ENCODE assay signal across 1 cellular context in genomic region chr2:234691968-234692955, GRCh38.
TF ChIP-seq lines count a peak whose summit lies in the region.

No MANE protein-coding gene starts in this region.

TF ChIP-seq in HepG2, 621 proteins besides CTCF, POLR2A, EP300 and RAD21 (continued from another document and continues in another):
- no peak for TF ChIP-seq GPN1 (CRISPR knock-in tag; IDR thresholded peaks at IDR 0.05; ENCODE audit: borderline replicate concordance)
- TF ChIP-seq RBM39 (IDR thresholded peaks at IDR 0.05; ENCODE audit: low read depth, low read length, poor library complexity, severe bottlenecking) = no peak
- TF ChIP-seq THRA (CRISPR knock-in tag; IDR thresholded peaks at IDR 0.05; ENCODE audit: borderline replicate concordance) = no peak
- TF ChIP-seq CBX1 (IDR thresholded peaks at IDR 0.05; ENCODE audit: low read depth) = no peak
- no peak; the same call in 1 of the 2 replicates for TF ChIP-seq ZNF17 (CRISPR knock-in tag; IDR thresholded peaks at IDR 0.05)
- TF ChIP-seq AKNA (CRISPR knock-in tag; IDR thresholded peaks at IDR 0.05; ENCODE audit: borderline replicate concordance) = no peak
- no peak for TF ChIP-seq AGO2 (optimal IDR thresholded peaks at IDR 0.05; ENCODE audit: low read depth, low read length)
- no peak for TF ChIP-seq ZBTB8A (CRISPR knock-in tag; IDR thresholded peaks at IDR 0.05; ENCODE audit: borderline replicate concordance, low read depth)
- no peak for TF ChIP-seq TERF1 (CRISPR knock-in tag; IDR thresholded peaks at IDR 0.05)
- TF ChIP-seq HOXD1 (CRISPR knock-in tag; IDR thresholded peaks at IDR 0.05) = 0 out of 2 replicates have a peak, but pooled peaks have one; percentile 22
- peak; percentile 81 for TF ChIP-seq MED1 (CRISPR knock-in tag; IDR thresholded peaks at IDR 0.05)
- TF ChIP-seq PRDM15 (CRISPR knock-in tag; IDR thresholded peaks at IDR 0.05) = no peak
- TF ChIP-seq ZBTB3 (CRISPR knock-in tag; IDR thresholded peaks at IDR 0.05; ENCODE audit: borderline replicate concordance, low read depth) = no peak
- TF ChIP-seq ZNF354B (CRISPR knock-in tag; IDR thresholded peaks at IDR 0.05) = no peak
- no peak for TF ChIP-seq ZNF891 (CRISPR knock-in tag; IDR thresholded peaks at IDR 0.05)
- TF ChIP-seq PHF5A (CRISPR knock-in tag; IDR thresholded peaks at IDR 0.05; ENCODE audit: low read depth, unreplicated experiment) = no peak
- TF ChIP-seq ZSCAN20 (CRISPR knock-in tag; IDR thresholded peaks at IDR 0.05; ENCODE audit: borderline replicate concordance) = no peak
- TF ChIP-seq, protein P1, sequence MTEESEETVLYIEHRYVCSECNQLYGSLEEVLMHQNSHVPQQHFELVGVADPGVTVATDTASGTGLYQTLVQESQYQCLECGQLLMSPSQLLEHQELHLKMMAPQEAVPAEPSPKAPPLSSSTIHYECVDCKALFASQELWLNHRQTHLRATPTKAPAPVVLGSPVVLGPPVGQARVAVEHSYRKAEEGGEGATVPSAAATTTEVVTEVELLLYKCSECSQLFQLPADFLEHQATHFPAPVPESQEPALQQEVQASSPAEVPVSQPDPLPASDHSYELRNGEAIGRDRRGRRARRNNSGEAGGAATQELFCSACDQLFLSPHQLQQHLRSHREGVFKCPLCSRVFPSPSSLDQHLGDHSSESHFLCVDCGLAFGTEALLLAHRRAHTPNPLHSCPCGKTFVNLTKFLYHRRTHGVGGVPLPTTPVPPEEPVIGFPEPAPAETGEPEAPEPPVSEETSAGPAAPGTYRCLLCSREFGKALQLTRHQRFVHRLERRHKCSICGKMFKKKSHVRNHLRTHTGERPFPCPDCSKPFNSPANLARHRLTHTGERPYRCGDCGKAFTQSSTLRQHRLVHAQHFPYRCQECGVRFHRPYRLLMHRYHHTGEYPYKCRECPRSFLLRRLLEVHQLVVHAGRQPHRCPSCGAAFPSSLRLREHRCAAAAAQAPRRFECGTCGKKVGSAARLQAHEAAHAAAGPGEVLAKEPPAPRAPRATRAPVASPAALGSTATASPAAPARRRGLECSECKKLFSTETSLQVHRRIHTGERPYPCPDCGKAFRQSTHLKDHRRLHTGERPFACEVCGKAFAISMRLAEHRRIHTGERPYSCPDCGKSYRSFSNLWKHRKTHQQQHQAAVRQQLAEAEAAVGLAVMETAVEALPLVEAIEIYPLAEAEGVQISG (CRISPR knock-in tag; IDR thresholded peaks at IDR 0.05) = no peak; the same call in 1 of the 2 replicates
- no peak for TF ChIP-seq MAZ (IDR thresholded peaks at IDR 0.05; ENCODE audit: borderline replicate concordance, low read depth, low read length)
- no peak for TF ChIP-seq MAZ (CRISPR knock-in tag; IDR thresholded peaks at IDR 0.05; ENCODE audit: low read depth)
- TF ChIP-seq, protein P2, sequence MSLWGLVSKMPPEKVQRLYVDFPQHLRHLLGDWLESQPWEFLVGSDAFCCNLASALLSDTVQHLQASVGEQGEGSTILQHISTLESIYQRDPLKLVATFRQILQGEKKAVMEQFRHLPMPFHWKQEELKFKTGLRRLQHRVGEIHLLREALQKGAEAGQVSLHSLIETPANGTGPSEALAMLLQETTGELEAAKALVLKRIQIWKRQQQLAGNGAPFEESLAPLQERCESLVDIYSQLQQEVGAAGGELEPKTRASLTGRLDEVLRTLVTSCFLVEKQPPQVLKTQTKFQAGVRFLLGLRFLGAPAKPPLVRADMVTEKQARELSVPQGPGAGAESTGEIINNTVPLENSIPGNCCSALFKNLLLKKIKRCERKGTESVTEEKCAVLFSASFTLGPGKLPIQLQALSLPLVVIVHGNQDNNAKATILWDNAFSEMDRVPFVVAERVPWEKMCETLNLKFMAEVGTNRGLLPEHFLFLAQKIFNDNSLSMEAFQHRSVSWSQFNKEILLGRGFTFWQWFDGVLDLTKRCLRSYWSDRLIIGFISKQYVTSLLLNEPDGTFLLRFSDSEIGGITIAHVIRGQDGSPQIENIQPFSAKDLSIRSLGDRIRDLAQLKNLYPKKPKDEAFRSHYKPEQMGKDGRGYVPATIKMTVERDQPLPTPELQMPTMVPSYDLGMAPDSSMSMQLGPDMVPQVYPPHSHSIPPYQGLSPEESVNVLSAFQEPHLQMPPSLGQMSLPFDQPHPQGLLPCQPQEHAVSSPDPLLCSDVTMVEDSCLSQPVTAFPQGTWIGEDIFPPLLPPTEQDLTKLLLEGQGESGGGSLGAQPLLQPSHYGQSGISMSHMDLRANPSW (CRISPR knock-in tag; IDR thresholded peaks at IDR 0.05; ENCODE audit: borderline replicate concordance) = no peak
- TF ChIP-seq ZSCAN9 (CRISPR knock-in tag; IDR thresholded peaks at IDR 0.05; ENCODE audit: borderline replicate concordance) = no peak
- peak; percentile 53 for TF ChIP-seq ZNF317 (CRISPR knock-in tag; IDR thresholded peaks at IDR 0.05)
- TF ChIP-seq, protein P3, sequence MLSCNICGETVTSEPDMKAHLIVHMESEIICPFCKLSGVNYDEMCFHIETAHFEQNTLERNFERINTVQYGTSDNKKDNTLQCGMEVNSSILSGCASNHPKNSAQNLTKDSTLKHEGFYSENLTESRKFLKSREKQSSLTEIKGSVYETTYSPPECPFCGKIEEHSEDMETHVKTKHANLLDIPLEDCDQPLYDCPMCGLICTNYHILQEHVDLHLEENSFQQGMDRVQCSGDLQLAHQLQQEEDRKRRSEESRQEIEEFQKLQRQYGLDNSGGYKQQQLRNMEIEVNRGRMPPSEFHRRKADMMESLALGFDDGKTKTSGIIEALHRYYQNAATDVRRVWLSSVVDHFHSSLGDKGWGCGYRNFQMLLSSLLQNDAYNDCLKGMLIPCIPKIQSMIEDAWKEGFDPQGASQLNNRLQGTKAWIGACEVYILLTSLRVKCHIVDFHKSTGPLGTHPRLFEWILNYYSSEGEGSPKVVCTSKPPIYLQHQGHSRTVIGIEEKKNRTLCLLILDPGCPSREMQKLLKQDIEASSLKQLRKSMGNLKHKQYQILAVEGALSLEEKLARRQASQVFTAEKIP (CRISPR knock-in tag; IDR thresholded peaks at IDR 0.05; ENCODE audit: borderline replicate concordance) = no peak
- no peak for TF ChIP-seq FOXP1 (IDR thresholded peaks at IDR 0.05)
- peak; percentile 56; the same call in 1 of the 2 replicates for TF ChIP-seq FOXP1 (CRISPR knock-in tag; IDR thresholded peaks at IDR 0.05)
- TF ChIP-seq PTBP1 (IDR thresholded peaks at IDR 0.05; ENCODE audit: low read depth, low read length, poor library complexity, severe bottlenecking) = no peak
- 0 out of 2 replicates have a peak, but pooled peaks have one; percentile 38 for TF ChIP-seq ZNF331 (CRISPR knock-in tag; IDR thresholded peaks at IDR 0.05)
- no peak for TF ChIP-seq U2AF2 (IDR thresholded peaks at IDR 0.05; ENCODE audit: low read depth, low read length)
- TF ChIP-seq ZBTB14 (CRISPR knock-in tag; IDR thresholded peaks at IDR 0.05) = no peak
- peak; percentile 61 for TF ChIP-seq SALL1 (CRISPR knock-in tag; IDR thresholded peaks at IDR 0.05)
- TF ChIP-seq HES4 (CRISPR knock-in tag; IDR thresholded peaks at IDR 0.05; ENCODE audit: borderline replicate concordance) = no peak
- peak; percentile 63; the same call in 1 of the 2 replicates for TF ChIP-seq HMG20A (CRISPR knock-in tag; IDR thresholded peaks at IDR 0.05; ENCODE audit: borderline replicate concordance)
- no peak for TF ChIP-seq HNRNPLL (IDR thresholded peaks at IDR 0.05; ENCODE audit: low read depth, low read length, poor library complexity, severe bottlenecking)
- TF ChIP-seq GATAD1 (CRISPR knock-in tag; IDR thresholded peaks at IDR 0.05) = no peak
- no peak for TF ChIP-seq ZNF83 (CRISPR knock-in tag; IDR thresholded peaks at IDR 0.05; ENCODE audit: borderline replicate concordance)
- TF ChIP-seq ZNF510 (CRISPR knock-in tag; IDR thresholded peaks at IDR 0.05; ENCODE audit: low read depth) = no peak
- peak; percentile 75; the same call in 1 of the 2 replicates for TF ChIP-seq KDM1A (CRISPR knock-in tag; IDR thresholded peaks at IDR 0.05)
- TF ChIP-seq NFYB (CRISPR knock-in tag; IDR thresholded peaks at IDR 0.05) = peak; percentile 25; the same call in 1 of the 2 replicates
- TF ChIP-seq PAX8 (CRISPR knock-in tag; IDR thresholded peaks at IDR 0.05; ENCODE audit: borderline replicate concordance) = no peak
- TF ChIP-seq DR1 (CRISPR knock-in tag; IDR thresholded peaks at IDR 0.05) = no peak
- TF ChIP-seq ESRRA (CRISPR knock-in tag; IDR thresholded peaks at IDR 0.05; ENCODE audit: low read depth) = no peak; the same call in 1 of the 2 replicates
- no peak for TF ChIP-seq HNRNPUL1 (IDR thresholded peaks at IDR 0.05; ENCODE audit: low read depth, low read length)
- TF ChIP-seq, protein P4, sequence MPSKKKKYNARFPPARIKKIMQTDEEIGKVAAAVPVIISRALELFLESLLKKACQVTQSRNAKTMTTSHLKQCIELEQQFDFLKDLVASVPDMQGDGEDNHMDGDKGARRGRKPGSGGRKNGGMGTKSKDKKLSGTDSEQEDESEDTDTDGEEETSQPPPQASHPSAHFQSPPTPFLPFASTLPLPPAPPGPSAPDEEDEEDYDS (CRISPR knock-in tag; IDR thresholded peaks at IDR 0.05) = peak; percentile 45; the same call in 1 of the 2 replicates
